ENCODE assay signal across 14 cellular contexts in genomic region chr6:145544514-145544913, GRCh38.
"Had no signal": no experiment of that assay in that cellular context is flagged by ENCODE, and none has a peak within 500 bp of the region (broad histone marks: within the 10 kb centered on the region; RNA-seq: fewer than 3 reads in every experiment).

No MANE protein-coding gene starts in this region.

- H3K27ac ChIP-seq: brain microvascular endothelial cell, uterus had no signal

- ATAC-seq: activated CD4-positive, CD25-positive, alpha-beta regulatory T cell treated with anti-CD3 and anti-CD28 coated beads, Interleukin-2, amount 50 U/mL, for 24 hours; left ventricle myocardium superior had no signal

- H3K4me1 ChIP-seq: tibial nerve, uterus had no signal

- H3K4me3 ChIP-seq: tibial nerve, uterus had no signal

- H3K36me3 ChIP-seq: brain microvascular endothelial cell, tibial nerve, uterus had no signal

- DNase-seq: activated naive CD4-positive, alpha-beta T cell; activated naive CD8-positive, alpha-beta T cell treated with anti-CD3 and anti-CD28 coated beads, Interleukin-2, amount 10 ng/mL, durations not matched to agents 7 days and 5 days; cerebellar nuclear complex; dermis blood vessel endothelial cell; erythroblast; hippocampal formation; left ventricle myocardium superior; stimulated activated CD4-positive, alpha-beta T cell treated with anti-CD3 and anti-CD28 coated beads, Interleukin-4, amount 100 ng/mL, for 4 hours; stimulated activated CD8-positive, alpha-beta memory T cell treated with anti-CD3 and anti-CD28 coated beads, Interleukin-4, amount 100 ng/mL, for 48 hours; stimulated activated naive CD4-positive, alpha-beta T cell treated with Interleukin-2 at 50 U/mL for 16 hours had no signal

- H3K27me3 ChIP-seq: brain microvascular endothelial cell, tibial nerve, uterus had no signal

- H3K9me3 ChIP-seq: tibial nerve, uterus had no signal
